ENCODE assay signal across 22 cellular contexts in genomic region chr17:32283745-32284207, GRCh38. TPM values are rescaled to one million over a fixed set of nuclear protein-coding genes. Genes with fewer than 3 reads are reported as not detected.
DNase-seq lines count a peak whose midpoint lies in the region; ATAC-seq and TF ChIP-seq lines count a peak whose summit lies in the region.
"Had no signal": no experiment of that assay in that cellular context is flagged by ENCODE, and none has a peak within 500 bp of the region (broad histone marks: within the 10 kb centered on the region; RNA-seq: fewer than 3 reads in every experiment).

No MANE protein-coding gene starts in this region.

- H3K4me3 ChIP-seq in right cardiac atrium (ENCODE audit: low read length), result no peak overlapping the region
- no peak overlapping the region for H3K4me3 ChIP-seq in fibroblast of the aortic adventitia (ENCODE audit: low read depth, low read length)
- no peak overlapping the region for H3K4me3 ChIP-seq in testis
- H3K4me3 ChIP-seq in SJCRH30, result no peak overlapping the region
- H3K4me3 ChIP-seq: GM23338, Peyer's patch, spleen had no signal

- H3K9me3 Mint-ChIP-seq in activated CD8-positive, alpha-beta T cell treated with anti-CD3 and anti-CD28 coated beads, Interleukin-2, amount 10 ng/mL, durations not matched to agents 7 days and 5 days (ENCODE audit: insufficient read depth), result no peaks in the 10 kb centered on the region
- H3K9me3 Mint-ChIP-seq: activated CD4-positive, alpha-beta T cell treated with anti-CD3 and anti-CD28 coated beads, Interleukin-2, amount 10 ng/mL, durations not matched to agents 7 days and 5 days; GM23338 had no signal

- intact Hi-C loops in right cardiac atrium (cut with DNase I), result no loop called here
- intact Hi-C loops in Right ventricle myocardium superior (cut with DNase I), result no loop called here
- intact Hi-C loops in testis (cut with DNase I; ENCODE audit: low total_unique reads), result no loop called here

- no peak overlapping the region for H3K4me3 Mint-ChIP-seq in activated CD8-positive, alpha-beta T cell treated with anti-CD3 and anti-CD28 coated beads, Interleukin-2, amount 10 ng/mL, durations not matched to agents 7 days and 5 days
- H3K4me3 Mint-ChIP-seq: activated CD4-positive, alpha-beta T cell treated with anti-CD3 and anti-CD28 coated beads, Interleukin-2, amount 10 ng/mL, durations not matched to agents 7 days and 5 days; GM23338 had no signal

- no peaks in the 10 kb centered on the region for H3K4me1 ChIP-seq in right cardiac atrium (ENCODE audit: control insufficient read depth, insufficient read depth, low read length)
- H3K4me1 ChIP-seq in testis, result peaks cover 9% of the 10 kb centered on the region
- H3K4me1 ChIP-seq in SJCRH30, result peaks cover 11% of the 10 kb centered on the region; the same call in 1 of the 2 replicates
- H3K4me1 ChIP-seq: Peyer's patch had no signal

- no peaks in the 10 kb centered on the region for H3K27me3 ChIP-seq in right cardiac atrium (ENCODE audit: control insufficient read depth, insufficient read depth)
- H3K27me3 ChIP-seq in testis, result no peaks in the 10 kb centered on the region
- H3K27me3 ChIP-seq in SJCRH30, result peaks cover 10% of the 10 kb centered on the region
- H3K27me3 ChIP-seq: Peyer's patch had no signal

- no peak overlapping the region for H3K27ac ChIP-seq in right cardiac atrium (ENCODE audit: low read length)
- H3K27ac ChIP-seq in testis, result no peak overlapping the region
- no peak overlapping the region for H3K27ac ChIP-seq in SJCRH30
- H3K27ac ChIP-seq: neutrophil, Peyer's patch, spleen had no signal

- H3K4me1 Mint-ChIP-seq in activated CD8-positive, alpha-beta T cell treated with anti-CD3 and anti-CD28 coated beads, Interleukin-2, amount 10 ng/mL, durations not matched to agents 7 days and 5 days (ENCODE audit: low read depth), result peaks cover 3% of the 10 kb centered on the region
- H3K4me1 Mint-ChIP-seq: activated CD4-positive, alpha-beta T cell treated with anti-CD3 and anti-CD28 coated beads, Interleukin-2, amount 10 ng/mL, durations not matched to agents 7 days and 5 days had no signal

- H3K9me3 ChIP-seq in right cardiac atrium (ENCODE audit: control insufficient read depth, low read length), result no peaks in the 10 kb centered on the region
- H3K9me3 ChIP-seq in testis, result no peaks in the 10 kb centered on the region
- H3K9me3 ChIP-seq in SJCRH30 (replicated peaks), result no peaks in the 10 kb centered on the region
- H3K9me3 ChIP-seq: neutrophil, Peyer's patch, spleen had no signal

- POLR2A ChIA-PET in activated CD8-positive, alpha-beta T cell treated with anti-CD3 and anti-CD28 coated beads, Interleukin-2, amount 10 ng/mL, durations not matched to agents 7 days and 5 days (lab: Charles Lee), result no interaction called here

- no peak for TF ChIP-seq CTCF in fibroblast of the aortic adventitia (IDR thresholded peaks at IDR 0.05; ENCODE audit: insufficient read depth, low read length)
- no peak for TF ChIP-seq CTCF in testis (IDR thresholded peaks at IDR 0.05)

- CTCF ChIA-PET in activated CD8-positive, alpha-beta T cell treated with anti-CD3 and anti-CD28 coated beads, Interleukin-2, amount 10 ng/mL, durations not matched to agents 7 days and 5 days (lab: Charles Lee), result no interaction called here

- H3K27me3 Mint-ChIP-seq in activated CD8-positive, alpha-beta T cell treated with anti-CD3 and anti-CD28 coated beads, Interleukin-2, amount 10 ng/mL, durations not matched to agents 7 days and 5 days (ENCODE audit: low read depth), result peaks cover 6% of the 10 kb centered on the region

- no peaks in the 10 kb centered on the region for H3K36me3 ChIP-seq in testis (ENCODE audit: low read depth, missing control alignments)
- H3K36me3 ChIP-seq in SJCRH30, result no peaks in the 10 kb centered on the region
- H3K36me3 ChIP-seq: neutrophil, Peyer's patch, spleen had no signal

- DNase-seq in right cardiac atrium, result peak in 1 of 3 donors; percentile 68
- DNase-seq in Right ventricle myocardium superior, result no peak
- DNase-seq in NCI-H226, result peak; percentile 63
- peak; percentile 56 for DNase-seq in fibroblast of the aortic adventitia (ENCODE audit: low read depth)
- peak; percentile 36 for DNase-seq in testis
- DNase-seq in SJCRH30, result no peak
- DNase-seq in activated CD8-positive, alpha-beta T cell treated with anti-CD3 and anti-CD28 coated beads, Interleukin-2, amount 10 ng/mL, durations not matched to agents 7 days and 5 days, result no peak
- no peak for DNase-seq in putamen (ENCODE audit: low spot score)
- DNase-seq: ACHN; activated CD4-positive, alpha-beta T cell treated with anti-CD3 and anti-CD28 coated beads, Interleukin-2, amount 10 ng/mL, durations not matched to agents 7 days and 5 days; activated effector memory CD4-positive, alpha-beta T cell treated with Interleukin-2 at 50 U/mL for 16 hours; effector CD8-positive, alpha-beta T cell; NCI-H1417; NCI-H524 treated with DMSO at 0.1 percent for 48 hours; Peyer's patch; spleen; T-helper 2 cell; trophoblast cell had no signal

- ATAC-seq in right cardiac atrium, result peak; percentile 35 to 75
- no peak for ATAC-seq in Right ventricle myocardium superior (ENCODE audit: poor library complexity)
- no peak for ATAC-seq in activated CD8-positive, alpha-beta T cell treated with anti-CD3 and anti-CD28 coated beads, Interleukin-2, amount 10 ng/mL, durations not matched to agents 7 days and 5 days
- ATAC-seq: GM23338, left lobe of liver had no signal

- no peak overlapping the region for H3K27ac Mint-ChIP-seq in activated CD8-positive, alpha-beta T cell treated with anti-CD3 and anti-CD28 coated beads, Interleukin-2, amount 10 ng/mL, durations not matched to agents 7 days and 5 days
- H3K27ac Mint-ChIP-seq: activated CD4-positive, alpha-beta T cell treated with anti-CD3 and anti-CD28 coated beads, Interleukin-2, amount 10 ng/mL, durations not matched to agents 7 days and 5 days; GM23338 had no signal

- H3K36me3 Mint-ChIP-seq in activated CD8-positive, alpha-beta T cell treated with anti-CD3 and anti-CD28 coated beads, Interleukin-2, amount 10 ng/mL, durations not matched to agents 7 days and 5 days (ENCODE audit: low read depth), result no peaks in the 10 kb centered on the region

- no peak for TF ChIP-seq POLR2A in testis (IDR thresholded peaks at IDR 0.05)

- WGBS in right cardiac atrium, result 47% methylated on average over 20 of the region's 20 CpGs
- WGBS in testis, 2 donors, result 18 to 60% methylated on average over 13 to 20 of the region's 20 CpGs

RNA-seq across cellular contexts. Expression of gene RHBDL3, which starts 18.1 kb away (rescaled TPM):
- total RNA-seq in right cardiac atrium (10 to 100 TPM; 19.6 to 51.1 (median 38.3) TPM), Right ventricle myocardium superior (1.7 TPM), fibroblast of the aortic adventitia (ENCODE audit: low replicate concordance) (0.09 TPM in 1 of 2 replicates, not detected in the other), testis (1 to 10 TPM; 4.1 to 4.5 TPM)
- polyA plus RNA-seq in right cardiac atrium (40.0 TPM), testis (ENCODE audit: insufficient read depth, low read depth, low replicate concordance) (3.5 TPM)
- not detected in 2 replicates for total RNA-seq in SJCRH30 (2014; rRNA removed; shearing (Covaris generic))
- 1 to 10 TPM in 1 of 2 experiments, under 1 TPM in 1; 0.82 to 1.0 TPM for total RNA-seq in activated CD8-positive, alpha-beta T cell treated with anti-CD3 and anti-CD28 coated beads, Interleukin-2, amount 10 ng/mL, durations not matched to agents 7 days and 5 days
- total RNA-seq: glomerular endothelial cell had no signal

RNA-seq across cellular contexts. Expression of gene C17orf75, which starts 58.2 kb away (rescaled TPM):
- total RNA-seq in right cardiac atrium (10 to 100 TPM; 16.4 to 19.0 (median 16.9) TPM), Right ventricle myocardium superior (18.3 TPM), fibroblast of the aortic adventitia (ENCODE audit: low replicate concordance) (18.0 and 19.2 TPM in 2 replicates), testis (10 to 100 TPM; 27.4 to 30.8 TPM)
- polyA plus RNA-seq in right cardiac atrium (18.0 TPM), testis (ENCODE audit: insufficient read depth, low read depth, low replicate concordance) (39.7 TPM)
- total RNA-seq in SJCRH30 (2014; rRNA removed; shearing (Covaris generic)), result 35.5 and 39.8 TPM in 2 replicates
- total RNA-seq in activated CD8-positive, alpha-beta T cell treated with anti-CD3 and anti-CD28 coated beads, Interleukin-2, amount 10 ng/mL, durations not matched to agents 7 days and 5 days, result 10 to 100 TPM; 29.0 to 34.0 TPM

Comparison
In these comparisons a context has a peak if more than half of its experiments do, and no peak if none do; other contexts are left out.
1. ATAC-seq: peak in right cardiac atrium (2 of 2); none in Right ventricle myocardium superior (single experiment) and activated CD8-positive, alpha-beta T cell treated with anti-CD3 and anti-CD28 coated beads, Interleukin-2, amount 10 ng/mL, durations not matched to agents 7 days and 5 days (single experiment).
2. DNase-seq: peak in NCI-H226 (single experiment), fibroblast of the aortic adventitia (single experiment) and testis (single experiment); none in Right ventricle myocardium superior (single experiment), SJCRH30 (0 of 2), activated CD8-positive, alpha-beta T cell treated with anti-CD3 and anti-CD28 coated beads, Interleukin-2, amount 10 ng/mL, durations not matched to agents 7 days and 5 days (single experiment) and putamen (single experiment).